9 cellular contexts compared by ENCODE assay signal in genomic region chrX:65587616-65588526, GRCh38. TPM values are rescaled to one million over a fixed set of nuclear protein-coding genes. Genes with fewer than 3 reads are reported as not detected.
DNase-seq lines count a peak whose midpoint lies in the region; ATAC-seq and TF ChIP-seq lines count a peak whose summit lies in the region.
"Had no signal": no experiment of that assay in that cellular context is flagged by ENCODE, and none has a peak within 500 bp of the region (broad histone marks: within the 10 kb centered on the region; RNA-seq: fewer than 3 reads in every experiment).

No MANE protein-coding gene starts in this region.

- peaks cover 0 to 5% (median 0%) of the 10 kb centered on the region in 7 donors for H3K9me3 Mint-ChIP-seq in CD14-positive monocyte
- peaks cover 11% of the 10 kb centered on the region for H3K9me3 Mint-ChIP-seq in nephron
- H3K9me3 Mint-ChIP-seq in natural killer cell, result no peaks in the 10 kb centered on the region

- H3K27me3 Mint-ChIP-seq in CD14-positive monocyte (ENCODE audit: low read depth in 3 of 3) (peaks cover 1 to 54% (median 5%) of the 10 kb centered on the region in 3 donors), nephron (ENCODE audit: low read depth) (no peaks in the 10 kb centered on the region), natural killer cell (ENCODE audit: low read depth in 2 of 2) (peaks cover 0 to 14% of the 10 kb centered on the region in 2 donors)

- DNase-seq in CD14-positive monocyte (ENCODE audit: low spot score), result no peak
- DNase-seq in NCI-H69 (lab: John Stamatoyannopoulos, UW), result peak; percentile 3
- no peak for DNase-seq in NK-92 treated with Interleukin-12 subunit alpha and Interleukin-12 subunit beta, amount 100 ng/mL, for 24 hours (lab: John Stamatoyannopoulos, UW)
- no peak for DNase-seq in SIG-M5 (lab: John Stamatoyannopoulos, UW)
- no peak for DNase-seq in natural killer cell
- DNase-seq: activated effector memory CD4-positive, alpha-beta T cell treated with Interleukin-2 at 50 U/mL for 16 hours had no signal

- H3K36me3 Mint-ChIP-seq in CD14-positive monocyte, result no peaks in the 10 kb centered on the region
- H3K36me3 Mint-ChIP-seq in nephron (ENCODE audit: low read depth), result no peaks in the 10 kb centered on the region
- no peaks in the 10 kb centered on the region for H3K36me3 Mint-ChIP-seq in natural killer cell

- H3K4me1 Mint-ChIP-seq in CD14-positive monocyte (peaks cover 31% of the 10 kb centered on the region), nephron (peaks cover 26% of the 10 kb centered on the region), natural killer cell (peaks cover 0 to 4% of the 10 kb centered on the region in 2 donors)

- intact Hi-C loops in CD14-positive monocyte (cut with micrococcal nuclease), result loop anchor here in 1 of 2 donors (10.0 kb wide), 1 partner anchor 1137 kb away; no protein-coding TSS in a partner anchor
- intact Hi-C loops in natural killer cell (cut with micrococcal nuclease), result no loop called here

- H3K27ac Mint-ChIP-seq in CD14-positive monocyte (peak overlapping the region in 3 of 7 donors; percentile 16 to 61 (median 60)), nephron (peak overlapping the region; percentile 91 to 99 (median 96)), natural killer cell (no peak overlapping the region)

- H3K4me3 Mint-ChIP-seq in CD14-positive monocyte (peak overlapping the region; percentile 67 to 88), nephron (peak overlapping the region; percentile 13 to 26 (median 24)), natural killer cell (no peak overlapping the region)

- ATAC-seq in esophagus mucosa, result peak; percentile 65
- no peak for ATAC-seq in HG03159 (IDR thresholded peaks at IDR 0.05; ENCODE audit: unreplicated experiment)
- no peak for ATAC-seq in natural killer cell

- TF ChIP-seq CTCF in CD14-positive monocyte (IDR thresholded peaks at IDR 0.05) (no peak), nephron (IDR thresholded peaks at IDR 0.05; ENCODE audit: unreplicated experiment in 3 of 3) (no peak), natural killer cell (IDR thresholded peaks at IDR 0.05) (no peak)

RNA-seq across cellular contexts. Expression of gene LAS1L, which starts 53.3 kb away (rescaled TPM):
- polyA plus RNA-seq in CD14-positive monocyte, result 10 to 100 TPM; 17.1 TPM
- total RNA-seq in esophagus mucosa (21.1 TPM), natural killer cell (10 to 100 TPM; 37.6 to 42.7 (median 40.7) TPM)

Comparison
In these comparisons a context has a peak if more than half of its experiments do, and no peak if none do; other contexts are left out.
1. H3K27ac Mint-ChIP-seq: peak in nephron (3 of 3); none in natural killer cell (0 of 2).